8 cellular contexts compared by ENCODE assay signal in the genomic region with DNA sequence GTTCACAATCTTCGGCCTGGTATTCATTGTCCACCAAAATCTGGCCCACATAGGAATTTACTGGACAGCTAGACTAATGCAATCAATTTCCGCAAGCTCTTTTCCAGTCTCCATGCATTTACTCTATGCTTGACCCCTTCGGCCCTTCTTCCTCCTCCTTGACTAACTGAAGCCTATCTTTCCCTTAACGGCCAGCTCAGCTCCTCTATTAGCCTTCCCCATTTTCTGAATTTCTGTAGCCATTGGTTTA. TPM values are rescaled to one million over a fixed set of nuclear protein-coding genes. Genes with fewer than 3 reads are reported as not detected.
DNase-seq lines count a peak whose midpoint lies in the region; TF ChIP-seq lines count a peak whose summit lies in the region.

No MANE protein-coding gene starts in this region.

- H3K27me3 ChIP-seq in Caco-2 (replicated peaks; ENCODE audit: control insufficient read depth, insufficient read depth, low read length): no peaks in the 10 kb centered on the region

- DNase-seq in Caco-2: no peak
- DNase-seq in HuH-7 (ENCODE audit: low spot score): peak; percentile 6
- no peak for DNase-seq in choroid plexus epithelial cell (ENCODE audit: low read depth)
- no peak for DNase-seq in nephron progenitor cell
- no peak for DNase-seq in Ammon's horn (ENCODE audit: low spot score)
- no peak for DNase-seq in HEK293T (ENCODE audit: extremely low spot score)
- DNase-seq in inferior parietal cortex (ENCODE audit: extremely low spot score): no peak
- no peak for DNase-seq in activated CD4-positive, alpha-beta T cell treated with anti-CD3 and anti-CD28 coated beads for 4 hours

- peak overlapping the region; percentile 87 for H3K27ac Mint-ChIP-seq in Caco-2 (ENCODE audit: unreplicated experiment)
- H3K27ac Mint-ChIP-seq in nephron progenitor cell: no peak overlapping the region

- H3K4me3 Mint-ChIP-seq in Caco-2 (ENCODE audit: unreplicated experiment): peak overlapping the region; percentile 85
- peak overlapping the region; percentile 82 for H3K4me3 Mint-ChIP-seq in nephron progenitor cell

- H3K27me3 Mint-ChIP-seq in Caco-2 (ENCODE audit: insufficient read depth, unreplicated experiment) (no peaks in the 10 kb centered on the region), nephron progenitor cell (ENCODE audit: low read depth, poor library complexity) (no peaks in the 10 kb centered on the region)

- intact Hi-C loops in Caco-2 (cut with micrococcal nuclease; ENCODE audit: unreplicated experiment): no loop called here

- no peaks in the 10 kb centered on the region for H3K36me3 Mint-ChIP-seq in Caco-2 (ENCODE audit: insufficient read depth, unreplicated experiment)
- H3K36me3 Mint-ChIP-seq in nephron progenitor cell (ENCODE audit: low read depth): no peaks in the 10 kb centered on the region

- H3K4me3 ChIP-seq in Caco-2 (ENCODE audit: low read depth, low read length) (peak overlapping the region; percentile 70), choroid plexus epithelial cell (ENCODE audit: low read depth, low read length) (peak overlapping the region; percentile 69)

- no peaks in the 10 kb centered on the region for H3K4me1 ChIP-seq in Caco-2

- BruUV-seq in Caco-2 (replicated peaks; lab: Mats Ljungman, UMichigan): no TSS peak

- no peaks in the 10 kb centered on the region for H3K9me3 Mint-ChIP-seq in Caco-2 (ENCODE audit: unreplicated experiment)
- H3K9me3 Mint-ChIP-seq in nephron progenitor cell: peaks cover 22% of the 10 kb centered on the region

- H3K36me3 ChIP-seq in Caco-2 (ENCODE audit: control insufficient read depth, insufficient read depth, low read length): no peaks in the 10 kb centered on the region

- H3K4me1 Mint-ChIP-seq in Caco-2 (ENCODE audit: low read depth, unreplicated experiment) (no peaks in the 10 kb centered on the region), nephron progenitor cell (peaks cover 5% of the 10 kb centered on the region)

- no peaks in the 10 kb centered on the region for H3K9me3 ChIP-seq in Caco-2

- CTCF ChIA-PET in Caco-2 (lab: Charles Lee): interaction anchor here (1.1 kb wide), 1 partner anchor 10 kb away, joined by 3 read pairs; no protein-coding TSS in a partner anchor
- CTCF ChIA-PET in HEK293T (lab: Yijun Ruan, JAX): no interaction called here

- POLR2A ChIA-PET in Caco-2 (lab: Charles Lee) (no interaction called here), HEK293T (lab: Yijun Ruan, JAX) (interaction anchor here (0.7 to 1.5 kb wide), 5 partner anchors 8 to 15 kb away, joined by 3 to 5 read pairs (median 3); no protein-coding TSS in a partner anchor)

- no peak for TF ChIP-seq CTCF in Caco-2 (IDR thresholded peaks at IDR 0.05; ENCODE audit: insufficient read depth in 1 of 2, low read depth in 1 of 2, low read length in 1 of 2, severe bottlenecking in 1 of 2, unreplicated experiment in 1 of 2)
- TF ChIP-seq CTCF in choroid plexus epithelial cell (conservative IDR thresholded peaks at IDR 0.05; ENCODE audit: low read depth, low read length): no peak
- no peak for TF ChIP-seq CTCF in nephron progenitor cell (IDR thresholded peaks at IDR 0.05)

TF ChIP-seq in HEK293T, 16 proteins besides CTCF, POLR2A, EP300 and RAD21:
- TF ChIP-seq TARDBP (IDR thresholded peaks at IDR 0.05) (no peak), L3MBTL2 (conservative IDR thresholded peaks at IDR 0.05) (no peak), BHLHE40 (IDR thresholded peaks at IDR 0.05; ENCODE audit: borderline replicate concordance) (no peak), LEF1 (IDR thresholded peaks at IDR 0.05; ENCODE audit: borderline replicate concordance) (no peak), FOXK2 (IDR thresholded peaks at IDR 0.05) (no peak), HDGF (IDR thresholded peaks at IDR 0.05; ENCODE audit: borderline replicate concordance) (no peak), ELF4 (IDR thresholded peaks at IDR 0.05) (no peak), ZNF384 (IDR thresholded peaks at IDR 0.05) (no peak), FOXM1 (IDR thresholded peaks at IDR 0.05; ENCODE audit: borderline replicate concordance) (no peak), SUZ12 (IDR thresholded peaks at IDR 0.05) (no peak), ARNT (IDR thresholded peaks at IDR 0.05) (no peak), NFRKB (IDR thresholded peaks at IDR 0.05) (no peak), FOXA1 (IDR thresholded peaks at IDR 0.05) (no peak), CTBP1 (IDR thresholded peaks at IDR 0.05; ENCODE audit: borderline replicate concordance) (no peak), SP1 (IDR thresholded peaks at IDR 0.05) (no peak)
- TF ChIP-seq, protein P1, sequence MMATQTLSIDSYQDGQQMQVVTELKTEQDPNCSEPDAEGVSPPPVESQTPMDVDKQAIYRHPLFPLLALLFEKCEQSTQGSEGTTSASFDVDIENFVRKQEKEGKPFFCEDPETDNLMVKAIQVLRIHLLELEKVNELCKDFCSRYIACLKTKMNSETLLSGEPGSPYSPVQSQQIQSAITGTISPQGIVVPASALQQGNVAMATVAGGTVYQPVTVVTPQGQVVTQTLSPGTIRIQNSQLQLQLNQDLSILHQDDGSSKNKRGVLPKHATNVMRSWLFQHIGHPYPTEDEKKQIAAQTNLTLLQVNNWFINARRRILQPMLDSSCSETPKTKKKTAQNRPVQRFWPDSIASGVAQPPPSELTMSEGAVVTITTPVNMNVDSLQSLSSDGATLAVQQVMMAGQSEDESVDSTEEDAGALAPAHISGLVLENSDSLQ (IDR thresholded peaks at IDR 0.05): no peak

RNA-seq across cellular contexts. Expression of a gene that starts 1.2 kb away (rescaled TPM):
- 41.5 and 43.0 TPM in 2 replicates for total RNA-seq in Caco-2 (2022)
